In genomic region chr9:70412678-70413426, GRCh38 we compare ENCODE assay signal across 8 cellular contexts. TPM values are rescaled to one million over a fixed set of nuclear protein-coding genes. Genes with fewer than 3 reads are reported as not detected.
DNase-seq lines count a peak whose midpoint lies in the region; ATAC-seq and TF ChIP-seq lines count a peak whose summit lies in the region.

No MANE protein-coding gene starts in this region.

- H3K36me3 Mint-ChIP-seq in Calu3 (ENCODE audit: insufficient read depth, unreplicated experiment) (peaks cover 26% of the 10 kb centered on the region), neural progenitor cell (no peaks in the 10 kb centered on the region)

- 0% methylated on average over 55 of the region's 55 CpGs for WGBS in aorta, 2 donors

- peak overlapping the region; percentile 95 for H3K4me3 ChIP-seq in RWPE2 (ENCODE audit: severe bottlenecking)
- H3K4me3 ChIP-seq in adipocyte (ENCODE audit: low read length): peak overlapping the region; percentile 98
- H3K4me3 ChIP-seq in neural progenitor cell: peak overlapping the region; percentile 49
- peak overlapping the region; percentile 83 to 88 for H3K4me3 ChIP-seq in aorta (ENCODE audit: low read length in 2 of 2)

- CTCF ChIA-PET in Calu3 (lab: Charles Lee): no interaction called here

- H3K9ac ChIP-seq in adipocyte (ENCODE audit: low read length) (peak overlapping the region; percentile 100), neural progenitor cell (no peak overlapping the region)

- H3K4me2 ChIP-seq in neural progenitor cell: peak overlapping the region; percentile 78

- ATAC-seq in HG03135 (IDR thresholded peaks at IDR 0.05; ENCODE audit: unreplicated experiment) (peak; percentile 1), RWPE2 (ENCODE audit: low read depth) (peak; percentile 7; the same call in 2 of the 3 replicates), aorta (ENCODE audit: low FRiP score) (peak; percentile 80), GM18907 (IDR thresholded peaks at IDR 0.05; ENCODE audit: unreplicated experiment) (no peak)

- H4K20me1 ChIP-seq in neural progenitor cell (ENCODE audit: low read depth): peaks cover 4% of the 10 kb centered on the region

- peaks cover 19% of the 10 kb centered on the region for H3K36me3 ChIP-seq in RWPE2 (ENCODE audit: low read depth)
- H3K36me3 ChIP-seq in adipocyte (ENCODE audit: control insufficient read depth, insufficient read depth, low read length, severe bottlenecking): no peaks in the 10 kb centered on the region
- H3K36me3 ChIP-seq in neural progenitor cell: no peaks in the 10 kb centered on the region
- H3K36me3 ChIP-seq in aorta (ENCODE audit: control insufficient read depth in 1 of 2, insufficient read depth in 2 of 2, low read length in 1 of 2): no peaks in the 10 kb centered on the region

- H3K79me2 ChIP-seq in neural progenitor cell (ENCODE audit: low read depth): no peaks in the 10 kb centered on the region

- H3K27me3 Mint-ChIP-seq in Calu3 (ENCODE audit: unreplicated experiment) (no peaks in the 10 kb centered on the region), neural progenitor cell (ENCODE audit: insufficient read depth, low read depth) (peaks cover 40% of the 10 kb centered on the region)

- H3K27me3 ChIP-seq in RWPE2 (ENCODE audit: insufficient read depth, poor library complexity, severe bottlenecking): no peaks in the 10 kb centered on the region
- no peaks in the 10 kb centered on the region for H3K27me3 ChIP-seq in adipocyte (replicated peaks; ENCODE audit: control insufficient read depth, insufficient read depth, low read length)
- H3K27me3 ChIP-seq in neural progenitor cell: peaks cover 87% of the 10 kb centered on the region
- no peaks in the 10 kb centered on the region for H3K27me3 ChIP-seq in aorta (ENCODE audit: control insufficient read depth in 1 of 2, insufficient read depth in 2 of 2, low read length in 1 of 2)

- H3K4me3 Mint-ChIP-seq in Calu3 (ENCODE audit: low read depth, unreplicated experiment) (peak overlapping the region; percentile 86), neural progenitor cell (peak overlapping the region; percentile 88)

- no TSS peak for BruUV-seq in Calu3 (replicated peaks; lab: Mats Ljungman, UMichigan)

- DNase-seq in Calu3 (peak; percentile 46), RWPE2 (ENCODE audit: low spot score) (peak; percentile 73), adipocyte (ENCODE audit: low read depth) (peak; percentile 75), globus pallidus (ENCODE audit: low spot score) (peak; percentile 71), neural progenitor cell (ENCODE audit: low spot score) (peak; percentile 52), aorta (peak; percentile 95)

- H2AFZ ChIP-seq in neural progenitor cell (replicated peaks): peak overlapping the region; percentile 40

- H3K27ac ChIP-seq in RWPE2 (ENCODE audit: poor library complexity, severe bottlenecking): peak overlapping the region; percentile 88
- H3K27ac ChIP-seq in neural progenitor cell: no peak overlapping the region
- H3K27ac ChIP-seq in aorta (ENCODE audit: low read depth in 1 of 2, low read length in 2 of 2): peak overlapping the region; percentile 98 to 100

- H3F3A ChIP-seq in neural progenitor cell (ENCODE audit: low read depth): peaks cover 15% of the 10 kb centered on the region

- H3K4me1 ChIP-seq in RWPE2 (ENCODE audit: insufficient read depth, poor library complexity, severe bottlenecking): peaks cover 25% of the 10 kb centered on the region
- peaks cover 51% of the 10 kb centered on the region for H3K4me1 ChIP-seq in adipocyte (ENCODE audit: control insufficient read depth, insufficient read depth, low read length)
- peaks cover 11% of the 10 kb centered on the region for H3K4me1 ChIP-seq in neural progenitor cell
- no peaks in the 10 kb centered on the region for H3K4me1 ChIP-seq in aorta (ENCODE audit: control insufficient read depth in 1 of 2, insufficient read depth in 2 of 2, low read length in 2 of 2)

- TF ChIP-seq CTCF in Calu3 (IDR thresholded peaks at IDR 0.05; ENCODE audit: unreplicated experiment): no peak
- no peak for TF ChIP-seq CTCF in RWPE2 (IDR thresholded peaks at IDR 0.05; ENCODE audit: poor library complexity, severe bottlenecking)
- TF ChIP-seq CTCF in neural progenitor cell (IDR thresholded peaks at IDR 0.05): no peak

- intact Hi-C loops in Calu3 (cut with micrococcal nuclease; ENCODE audit: unreplicated experiment): loop anchor here (5.0 kb wide), 1 partner anchor 69 kb away; no protein-coding TSS in a partner anchor
- intact Hi-C loops in aorta (cut with DNase I): loop anchor here (5.0 to 10.0 kb wide), 3 partner anchors 89 to 174 kb away; partner anchors contain the start of gene SMC5 (in 1 of the 2)

- no peaks in the 10 kb centered on the region for H3K9me3 ChIP-seq in RWPE2 (ENCODE audit: severe bottlenecking)
- H3K9me3 ChIP-seq in adipocyte (ENCODE audit: control insufficient read depth, low read length): no peaks in the 10 kb centered on the region
- H3K9me3 ChIP-seq in neural progenitor cell (ENCODE audit: low read depth): no peaks in the 10 kb centered on the region
- H3K9me3 ChIP-seq in aorta (ENCODE audit: control insufficient read depth, low read length): no peaks in the 10 kb centered on the region

- H3K9me3 Mint-ChIP-seq in Calu3 (ENCODE audit: low read depth, unreplicated experiment) (no peaks in the 10 kb centered on the region), neural progenitor cell (peaks cover 4% of the 10 kb centered on the region)

- H3K27ac Mint-ChIP-seq in Calu3 (ENCODE audit: unreplicated experiment) (no peak overlapping the region), neural progenitor cell (no peak overlapping the region)

- H3K4me1 Mint-ChIP-seq in Calu3 (ENCODE audit: low read depth, unreplicated experiment) (peaks cover 28% of the 10 kb centered on the region), neural progenitor cell (peaks cover 20% of the 10 kb centered on the region)

RNA-seq across cellular contexts. Expression of gene KLF9, which starts 1.6 kb away (rescaled TPM):
- 0.81 and 0.87 TPM in 2 replicates for total RNA-seq in Calu3 (2022)
- 0.12 and 0.41 TPM in 2 replicates for total RNA-seq in neural progenitor cell (ENCODE audit: low replicate concordance)
- 100 to 1,000 TPM in 1 of 2 donors, 10 to 100 TPM in 1; 38.4 to 122 TPM for total RNA-seq in aorta
- polyA plus RNA-seq in aorta: 10 to 100 TPM; 31.4 to 53.3 TPM

Comparison
In these comparisons a context has a peak if more than half of its experiments do, and no peak if none do; other contexts are left out.
1. RNA of gene KLF9, which starts 1.6 kb away (total RNA-seq): 38.4 to 122 TPM in aorta; 0.81 to 0.87 TPM in Calu3 and 0.12 to 0.41 TPM in neural progenitor cell; every median in the first group is over 10 times any median in the second.
2. Peak in every context shown above with its lines, with median percentiles within 50 percentile points of each other: DNase-seq and H3K4me3 ChIP-seq.